ENCODE assay signal across 8 cellular contexts in the genomic region with DNA sequence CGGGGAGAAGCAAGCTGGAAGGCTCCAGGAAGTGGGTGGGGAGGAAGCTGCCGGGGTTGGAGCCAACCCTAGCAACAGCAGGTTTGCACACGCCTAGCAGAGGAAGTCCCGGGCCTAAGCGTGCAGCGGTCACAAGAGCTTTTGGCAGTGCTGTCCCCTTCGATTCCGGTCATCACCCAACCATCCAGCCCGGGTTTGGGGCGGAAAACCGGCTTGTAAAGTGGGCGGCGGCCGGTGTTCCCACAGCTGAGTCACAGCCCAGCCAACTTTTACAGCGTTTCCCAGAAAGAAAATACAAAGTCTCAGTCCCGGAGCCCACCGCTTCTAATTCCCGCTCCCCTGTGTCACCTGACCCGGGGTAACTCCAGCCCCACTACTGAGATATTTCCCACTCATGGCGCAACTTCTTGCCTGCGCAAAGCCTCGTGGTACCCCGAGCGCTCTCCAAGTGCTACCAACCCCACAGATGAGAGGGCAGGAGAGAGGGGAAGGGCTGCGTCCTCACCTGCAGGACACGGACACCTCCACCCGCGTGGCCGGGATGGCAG. TPM values are rescaled to one million over a fixed set of nuclear protein-coding genes. Genes with fewer than 3 reads are reported as not detected.
DNase-seq lines count a peak whose midpoint lies in the region; ATAC-seq, FAIRE-seq and TF ChIP-seq lines count a peak whose summit lies in the region.

No MANE protein-coding gene starts in this region.

- no peaks in the 10 kb centered on the region for H3K9me3 Mint-ChIP-seq in activated naive CD8-positive, alpha-beta T cell (ENCODE audit: low read depth)

- peak overlapping the region; percentile 82 for H3K4me3 Mint-ChIP-seq in activated naive CD8-positive, alpha-beta T cell

- H3K27ac Mint-ChIP-seq in activated naive CD8-positive, alpha-beta T cell: peak overlapping the region; percentile 80

- peak; percentile 75 for ATAC-seq in GM18909 (IDR thresholded peaks at IDR 0.05; ENCODE audit: poor library complexity, unreplicated experiment)
- ATAC-seq in HG03095 (IDR thresholded peaks at IDR 0.05; ENCODE audit: unreplicated experiment): peak; percentile 59
- peak; percentile 64 for ATAC-seq in RWPE2 (ENCODE audit: low read depth)
- peak; percentile 88 for ATAC-seq in Right ventricle myocardium superior (ENCODE audit: poor library complexity)
- peak; percentile 69 to 83 (median 74) for ATAC-seq in pancreas

- no peaks in the 10 kb centered on the region for H3K36me3 Mint-ChIP-seq in activated naive CD8-positive, alpha-beta T cell

- H3K9me3 ChIP-seq in A673 (ENCODE audit: low read depth, low read length, poor library complexity, severe bottlenecking) (no peaks in the 10 kb centered on the region), RWPE2 (ENCODE audit: severe bottlenecking) (no peaks in the 10 kb centered on the region), pancreas (no peaks in the 10 kb centered on the region)

- 2 to 6% methylated on average over 29 of the region's 29 CpGs for WGBS in pancreas, 2 donors

- H3K27me3 ChIP-seq in A673 (replicated peaks; ENCODE audit: insufficient read depth, low read depth, low read length, poor library complexity): peaks cover 15% of the 10 kb centered on the region
- H3K27me3 ChIP-seq in RWPE2 (ENCODE audit: insufficient read depth, poor library complexity, severe bottlenecking): no peaks in the 10 kb centered on the region
- H3K27me3 ChIP-seq in pancreas: no peaks in the 10 kb centered on the region

- H3K36me3 ChIP-seq in A673 (ENCODE audit: insufficient read depth, low read length, poor library complexity, severe bottlenecking) (no peaks in the 10 kb centered on the region), RWPE2 (ENCODE audit: low read depth) (no peaks in the 10 kb centered on the region), pancreas (no peaks in the 10 kb centered on the region)

- BruUV-seq in A673 (replicated peaks; lab: Mats Ljungman, UMichigan): no TSS peak

- CTCF ChIA-PET in A673 (lab: Charles Lee): interaction anchor here (1.4 to 3.0 kb wide), 2 partner anchors 199 to 369 kb away, joined by 5 to 8 read pairs; no protein-coding TSS in a partner anchor

- H3K4me3 ChIP-seq in A673 (ENCODE audit: low read depth, low read length, poor library complexity, severe bottlenecking) (peak overlapping the region; percentile 43), RWPE2 (ENCODE audit: severe bottlenecking) (peak overlapping the region; percentile 43), pancreas (peak overlapping the region; percentile 37 to 66 (median 60))

- DNase-seq in A673 (ENCODE audit: low spot score) (no peak), RWPE2 (ENCODE audit: low spot score) (peak; percentile 78), Right ventricle myocardium superior (peak; percentile 92), pancreas (peak; percentile 57 to 79 (median 76)), middle frontal gyrus (ENCODE audit: extremely low spot score, low spot score) (no peak)

- intact Hi-C loops in A673 (cut with micrococcal nuclease; ENCODE audit: unreplicated experiment) (loop anchor here (1.0 to 5.0 kb wide), 2 partner anchors 83 to 198 kb away; no protein-coding TSS in a partner anchor), Right ventricle myocardium superior (cut with DNase I) (no loop called here), pancreas (cut with DNase I) (no loop called here)

- H3K4me1 Mint-ChIP-seq in activated naive CD8-positive, alpha-beta T cell (ENCODE audit: low read depth): peaks cover 26% of the 10 kb centered on the region

- H3K27ac ChIP-seq in A673 (ENCODE audit: low read depth, low read length, poor library complexity, severe bottlenecking) (no peak overlapping the region), RWPE2 (ENCODE audit: poor library complexity, severe bottlenecking) (peak overlapping the region; percentile 71), pancreas (peak overlapping the region; percentile 44 to 92 (median 78))

- H3K4me1 ChIP-seq in A673 (ENCODE audit: insufficient read depth, low read length, poor library complexity, severe bottlenecking) (no peaks in the 10 kb centered on the region), RWPE2 (ENCODE audit: insufficient read depth, poor library complexity, severe bottlenecking) (no peaks in the 10 kb centered on the region), pancreas (peaks cover 6 to 8% (median 6%) of the 10 kb centered on the region in 3 donors)

- no peak for FAIRE-seq in pancreas (lab: Jason Lieb, UNC)

- POLR2A ChIA-PET in A673 (lab: Charles Lee; ENCODE audit: low non-redundant PET): no interaction called here

- TF ChIP-seq CTCF in A673 (conservative IDR thresholded peaks at IDR 0.05; ENCODE audit: low read depth, low read length) (no peak), RWPE2 (IDR thresholded peaks at IDR 0.05; ENCODE audit: poor library complexity, severe bottlenecking) (no peak), pancreas (IDR thresholded peaks at IDR 0.05) (no peak)

- peaks cover 11% of the 10 kb centered on the region for H3K27me3 Mint-ChIP-seq in activated naive CD8-positive, alpha-beta T cell

RNA-seq across cellular contexts. Expression of a gene that starts 0.4 kb away (rescaled TPM):
- total RNA-seq in A673 (2021) (0.90 and 1.3 TPM in 2 replicates), Right ventricle myocardium superior (10.7 TPM), pancreas (1 to 10 TPM; 2.7 to 6.8 (median 4.7) TPM)
- 1 to 10 TPM; 4.4 to 5.7 TPM for polyA plus RNA-seq in pancreas

Comparison
In these comparisons a context has a peak if more than half of its experiments do, and no peak if none do; other contexts are left out.
1. DNase-seq: peak in RWPE2 (single experiment), Right ventricle myocardium superior (single experiment) and pancreas (6 of 6); none in A673 (single experiment) and middle frontal gyrus (single experiment).
2. Peak in every context shown above with its lines, with median percentiles within 50 percentile points of each other: H3K4me3 ChIP-seq and ATAC-seq.